In the genomic region with DNA sequence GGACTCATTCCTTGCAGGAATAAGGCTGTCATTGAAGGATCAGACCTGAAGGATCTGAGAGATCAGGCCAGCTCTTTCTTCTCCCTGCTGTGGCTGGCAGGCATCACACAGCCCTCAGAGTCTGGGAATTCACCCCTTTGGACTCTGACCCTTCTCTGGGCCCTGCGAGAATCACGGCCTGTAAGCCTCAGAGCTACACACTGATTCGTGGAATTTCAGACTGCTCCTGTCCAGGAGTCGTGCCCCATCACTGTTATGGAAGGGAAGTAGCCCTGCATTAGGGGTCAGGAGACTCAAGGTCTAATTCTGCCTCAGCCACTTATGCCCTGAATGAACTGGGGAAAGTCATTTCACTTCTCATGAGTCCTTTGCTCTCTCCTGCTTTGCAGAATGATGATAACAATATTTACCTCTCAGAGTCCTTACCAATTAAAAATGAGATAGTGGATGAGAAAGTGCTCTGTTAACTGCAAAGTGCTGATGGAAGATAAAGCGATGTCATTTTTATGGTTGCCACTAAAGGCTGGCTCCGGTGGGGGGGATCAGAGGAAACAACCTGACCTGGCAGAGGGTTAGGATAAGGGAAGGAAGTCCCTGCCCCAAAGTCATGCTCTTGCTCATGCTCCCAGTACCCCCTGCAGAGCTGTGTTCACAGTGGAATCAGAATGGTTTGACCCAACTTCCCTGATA, we compare ENCODE assay signal across 1 cellular context.
TF ChIP-seq lines count a peak whose summit lies in the region.

No MANE protein-coding gene starts in this region.

TF ChIP-seq in HEK293, 187 proteins besides CTCF, POLR2A, EP300 and RAD21 (continued from another document and continues in another):
- TF ChIP-seq, protein P1, sequence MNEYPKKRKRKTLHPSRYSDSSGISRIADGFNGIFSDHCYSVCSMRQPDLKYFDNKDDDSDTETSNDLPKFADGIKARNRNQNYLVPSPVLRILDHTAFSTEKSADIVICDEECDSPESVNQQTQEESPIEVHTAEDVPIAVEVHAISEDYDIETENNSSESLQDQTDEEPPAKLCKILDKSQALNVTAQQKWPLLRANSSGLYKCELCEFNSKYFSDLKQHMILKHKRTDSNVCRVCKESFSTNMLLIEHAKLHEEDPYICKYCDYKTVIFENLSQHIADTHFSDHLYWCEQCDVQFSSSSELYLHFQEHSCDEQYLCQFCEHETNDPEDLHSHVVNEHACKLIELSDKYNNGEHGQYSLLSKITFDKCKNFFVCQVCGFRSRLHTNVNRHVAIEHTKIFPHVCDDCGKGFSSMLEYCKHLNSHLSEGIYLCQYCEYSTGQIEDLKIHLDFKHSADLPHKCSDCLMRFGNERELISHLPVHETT (tag by site-specific recombination; IDR thresholded peaks at IDR 0.05) = no peak
- no peak for TF ChIP-seq ZNF510 (tag by site-specific recombination; IDR thresholded peaks at IDR 0.05; ENCODE audit: insufficient replicate concordance)
- peak; percentile 97 for TF ChIP-seq ZSCAN16 (tag by site-specific recombination; IDR thresholded peaks at IDR 0.05)
- no peak for TF ChIP-seq ZNF549 (tag by site-specific recombination; IDR thresholded peaks at IDR 0.05)
- TF ChIP-seq MEIS1 (CRISPR knock-in tag; IDR thresholded peaks at IDR 0.05; ENCODE audit: borderline replicate concordance) = no peak
- no peak for TF ChIP-seq ZNF777 (tag by site-specific recombination; IDR thresholded peaks at IDR 0.05; ENCODE audit: borderline replicate concordance)
- no peak for TF ChIP-seq ZNF48 (tag by site-specific recombination; IDR thresholded peaks at IDR 0.05)
- TF ChIP-seq MZF1 (tag by site-specific recombination; IDR thresholded peaks at IDR 0.05; ENCODE audit: borderline replicate concordance) = peak; percentile 60; the same call in 1 of the 2 replicates
- TF ChIP-seq ZNF341 (tag by site-specific recombination; IDR thresholded peaks at IDR 0.05; ENCODE audit: low read depth) = no peak
- TF ChIP-seq FEZF1 (tag by site-specific recombination; IDR thresholded peaks at IDR 0.05) = peak; percentile 81
- TF ChIP-seq ZNF140 (tag by site-specific recombination; IDR thresholded peaks at IDR 0.05) = no peak
- no peak for TF ChIP-seq ZNF791 (tag by site-specific recombination; IDR thresholded peaks at IDR 0.05)
- TF ChIP-seq, protein P2, sequence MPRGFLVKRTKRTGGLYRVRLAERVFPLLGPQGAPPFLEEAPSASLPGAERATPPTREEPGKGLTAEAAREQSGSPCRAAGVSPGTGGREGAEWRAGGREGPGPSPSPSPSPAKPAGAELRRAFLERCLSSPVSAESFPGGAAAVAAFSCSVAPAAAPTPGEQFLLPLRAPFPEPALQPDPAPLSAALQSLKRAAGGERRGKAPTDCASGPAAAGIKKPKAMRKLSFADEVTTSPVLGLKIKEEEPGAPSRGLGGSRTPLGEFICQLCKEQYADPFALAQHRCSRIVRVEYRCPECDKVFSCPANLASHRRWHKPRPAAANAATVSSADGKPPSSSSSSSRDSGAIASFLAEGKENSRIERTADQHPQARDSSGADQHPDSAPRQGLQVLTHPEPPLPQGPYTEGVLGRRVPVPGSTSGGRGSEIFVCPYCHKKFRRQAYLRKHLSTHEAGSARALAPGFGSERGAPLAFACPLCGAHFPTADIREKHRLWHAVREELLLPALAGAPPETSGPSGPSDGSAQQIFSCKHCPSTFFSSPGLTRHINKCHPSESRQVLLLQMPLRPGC (tag by site-specific recombination; IDR thresholded peaks at IDR 0.05) = no peak
- no peak for TF ChIP-seq ZNF174 (tag by site-specific recombination; IDR thresholded peaks at IDR 0.05)
- TF ChIP-seq, protein P3, sequence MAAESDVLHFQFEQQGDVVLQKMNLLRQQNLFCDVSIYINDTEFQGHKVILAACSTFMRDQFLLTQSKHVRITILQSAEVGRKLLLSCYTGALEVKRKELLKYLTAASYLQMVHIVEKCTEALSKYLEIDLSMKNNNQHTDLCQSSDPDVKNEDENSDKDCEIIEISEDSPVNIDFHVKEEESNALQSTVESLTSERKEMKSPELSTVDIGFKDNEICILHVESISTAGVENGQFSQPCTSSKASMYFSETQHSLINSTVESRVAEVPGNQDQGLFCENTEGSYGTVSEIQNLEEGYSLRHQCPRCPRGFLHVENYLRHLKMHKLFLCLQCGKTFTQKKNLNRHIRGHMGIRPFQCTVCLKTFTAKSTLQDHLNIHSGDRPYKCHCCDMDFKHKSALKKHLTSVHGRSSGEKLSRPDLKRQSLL (tag by site-specific recombination; IDR thresholded peaks at IDR 0.05) = no peak
- TF ChIP-seq, protein P4, sequence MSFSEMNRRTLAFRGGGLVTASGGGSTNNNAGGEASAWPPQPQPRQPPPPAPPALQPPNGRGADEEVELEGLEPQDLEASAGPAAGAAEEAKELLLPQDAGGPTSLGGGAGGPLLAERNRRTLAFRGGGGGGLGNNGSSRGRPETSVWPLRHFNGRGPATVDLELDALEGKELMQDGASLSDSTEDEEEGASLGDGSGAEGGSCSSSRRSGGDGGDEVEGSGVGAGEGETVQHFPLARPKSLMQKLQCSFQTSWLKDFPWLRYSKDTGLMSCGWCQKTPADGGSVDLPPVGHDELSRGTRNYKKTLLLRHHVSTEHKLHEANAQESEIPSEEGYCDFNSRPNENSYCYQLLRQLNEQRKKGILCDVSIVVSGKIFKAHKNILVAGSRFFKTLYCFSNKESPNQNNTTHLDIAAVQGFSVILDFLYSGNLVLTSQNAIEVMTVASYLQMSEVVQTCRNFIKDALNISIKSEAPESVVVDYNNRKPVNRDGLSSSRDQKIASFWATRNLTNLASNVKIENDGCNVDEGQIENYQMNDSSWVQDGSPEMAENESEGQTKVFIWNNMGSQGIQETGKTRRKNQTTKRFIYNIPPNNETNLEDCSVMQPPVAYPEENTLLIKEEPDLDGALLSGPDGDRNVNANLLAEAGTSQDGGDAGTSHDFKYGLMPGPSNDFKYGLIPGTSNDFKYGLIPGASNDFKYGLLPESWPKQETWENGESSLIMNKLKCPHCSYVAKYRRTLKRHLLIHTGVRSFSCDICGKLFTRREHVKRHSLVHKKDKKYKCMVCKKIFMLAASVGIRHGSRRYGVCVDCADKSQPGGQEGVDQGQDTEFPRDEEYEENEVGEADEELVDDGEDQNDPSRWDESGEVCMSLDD (tag by site-specific recombination; IDR thresholded peaks at IDR 0.05) = no peak
- TF ChIP-seq, protein P5, sequence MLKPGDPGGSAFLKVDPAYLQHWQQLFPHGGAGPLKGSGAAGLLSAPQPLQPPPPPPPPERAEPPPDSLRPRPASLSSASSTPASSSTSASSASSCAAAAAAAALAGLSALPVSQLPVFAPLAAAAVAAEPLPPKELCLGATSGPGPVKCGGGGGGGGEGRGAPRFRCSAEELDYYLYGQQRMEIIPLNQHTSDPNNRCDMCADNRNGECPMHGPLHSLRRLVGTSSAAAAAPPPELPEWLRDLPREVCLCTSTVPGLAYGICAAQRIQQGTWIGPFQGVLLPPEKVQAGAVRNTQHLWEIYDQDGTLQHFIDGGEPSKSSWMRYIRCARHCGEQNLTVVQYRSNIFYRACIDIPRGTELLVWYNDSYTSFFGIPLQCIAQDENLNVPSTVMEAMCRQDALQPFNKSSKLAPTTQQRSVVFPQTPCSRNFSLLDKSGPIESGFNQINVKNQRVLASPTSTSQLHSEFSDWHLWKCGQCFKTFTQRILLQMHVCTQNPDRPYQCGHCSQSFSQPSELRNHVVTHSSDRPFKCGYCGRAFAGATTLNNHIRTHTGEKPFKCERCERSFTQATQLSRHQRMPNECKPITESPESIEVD (tag by site-specific recombination; IDR thresholded peaks at IDR 0.05) = peak; percentile 38; the same call in 1 of the 2 replicates
- TF ChIP-seq ZNF768 (tag by site-specific recombination; IDR thresholded peaks at IDR 0.05) = no peak
- TF ChIP-seq RBAK (tag by site-specific recombination; IDR thresholded peaks at IDR 0.05) = no peak
- no peak for TF ChIP-seq SP7 (tag by site-specific recombination; IDR thresholded peaks at IDR 0.05)
- no peak for TF ChIP-seq ZNF654 (tag by site-specific recombination; IDR thresholded peaks at IDR 0.05; ENCODE audit: low read depth)
- TF ChIP-seq ZNF776 (tag by site-specific recombination; IDR thresholded peaks at IDR 0.05; ENCODE audit: borderline replicate concordance) = no peak
- TF ChIP-seq ZXDB (tag by site-specific recombination; IDR thresholded peaks at IDR 0.05) = peak; percentile 60
- 0 out of 2 replicates have a peak, but pooled peaks have one; percentile 37 for TF ChIP-seq WT1 (tag by site-specific recombination; IDR thresholded peaks at IDR 0.05)
- no peak for TF ChIP-seq ZNF324 (tag by site-specific recombination; IDR thresholded peaks at IDR 0.05)
- no peak for TF ChIP-seq ZNF785 (tag by site-specific recombination; IDR thresholded peaks at IDR 0.05)
- TF ChIP-seq GLIS1 (tag by site-specific recombination; IDR thresholded peaks at IDR 0.05) = peak; percentile 99
- no peak for TF ChIP-seq ZNF747 (tag by site-specific recombination; IDR thresholded peaks at IDR 0.05)
- TF ChIP-seq GFI1B (tag by site-specific recombination; IDR thresholded peaks at IDR 0.05) = no peak
- peak; percentile 64; the same call in 1 of the 2 replicates for TF ChIP-seq ZNF600 (tag by site-specific recombination; IDR thresholded peaks at IDR 0.05)
- TF ChIP-seq ZNF138 (tag by site-specific recombination; IDR thresholded peaks at IDR 0.05; ENCODE audit: borderline replicate concordance) = no peak
- no peak for TF ChIP-seq ZNF514 (tag by site-specific recombination; IDR thresholded peaks at IDR 0.05)
- peak; percentile 80; the same call in 1 of the 2 replicates for TF ChIP-seq OSR2 (tag by site-specific recombination; IDR thresholded peaks at IDR 0.05)
- no peak for TF ChIP-seq ZNF274 (IDR thresholded peaks at IDR 0.05; ENCODE audit: low read length)
- no peak for TF ChIP-seq ZNF274 (tag by site-specific recombination; IDR thresholded peaks at IDR 0.05; ENCODE audit: borderline replicate concordance)
- no peak for TF ChIP-seq HOXD13 (CRISPR knock-in tag; IDR thresholded peaks at IDR 0.05; ENCODE audit: borderline replicate concordance)
- no peak for TF ChIP-seq ZBTB7A (tag by site-specific recombination; IDR thresholded peaks at IDR 0.05; ENCODE audit: low read depth)
- no peak for TF ChIP-seq ZNF677 (tag by site-specific recombination; IDR thresholded peaks at IDR 0.05)
- TF ChIP-seq ZNF239 (tag by site-specific recombination; IDR thresholded peaks at IDR 0.05) = no peak
- TF ChIP-seq, protein P6, sequence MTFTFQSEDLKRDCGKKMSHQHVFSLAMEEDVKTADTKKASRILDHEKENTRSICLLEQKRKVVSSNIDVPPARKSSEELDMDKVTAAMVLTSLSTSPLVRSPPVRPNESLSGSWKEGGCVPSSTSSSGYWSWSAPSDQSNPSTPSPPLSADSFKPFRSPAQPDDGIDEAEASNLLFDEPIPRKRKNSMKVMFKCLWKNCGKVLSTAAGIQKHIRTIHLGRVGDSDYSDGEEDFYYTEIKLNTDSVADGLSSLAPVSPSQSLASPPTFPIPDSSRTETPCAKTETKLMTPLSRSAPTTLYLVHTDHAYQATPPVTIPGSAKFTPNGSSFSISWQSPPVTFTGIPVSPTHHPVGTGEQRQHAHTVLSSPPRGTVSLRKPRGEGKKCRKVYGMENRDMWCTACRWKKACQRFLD (tag by site-specific recombination; IDR thresholded peaks at IDR 0.05) = no peak
- no peak for TF ChIP-seq ZNF670 (tag by site-specific recombination; IDR thresholded peaks at IDR 0.05; ENCODE audit: low read depth)
- TF ChIP-seq, protein P7, sequence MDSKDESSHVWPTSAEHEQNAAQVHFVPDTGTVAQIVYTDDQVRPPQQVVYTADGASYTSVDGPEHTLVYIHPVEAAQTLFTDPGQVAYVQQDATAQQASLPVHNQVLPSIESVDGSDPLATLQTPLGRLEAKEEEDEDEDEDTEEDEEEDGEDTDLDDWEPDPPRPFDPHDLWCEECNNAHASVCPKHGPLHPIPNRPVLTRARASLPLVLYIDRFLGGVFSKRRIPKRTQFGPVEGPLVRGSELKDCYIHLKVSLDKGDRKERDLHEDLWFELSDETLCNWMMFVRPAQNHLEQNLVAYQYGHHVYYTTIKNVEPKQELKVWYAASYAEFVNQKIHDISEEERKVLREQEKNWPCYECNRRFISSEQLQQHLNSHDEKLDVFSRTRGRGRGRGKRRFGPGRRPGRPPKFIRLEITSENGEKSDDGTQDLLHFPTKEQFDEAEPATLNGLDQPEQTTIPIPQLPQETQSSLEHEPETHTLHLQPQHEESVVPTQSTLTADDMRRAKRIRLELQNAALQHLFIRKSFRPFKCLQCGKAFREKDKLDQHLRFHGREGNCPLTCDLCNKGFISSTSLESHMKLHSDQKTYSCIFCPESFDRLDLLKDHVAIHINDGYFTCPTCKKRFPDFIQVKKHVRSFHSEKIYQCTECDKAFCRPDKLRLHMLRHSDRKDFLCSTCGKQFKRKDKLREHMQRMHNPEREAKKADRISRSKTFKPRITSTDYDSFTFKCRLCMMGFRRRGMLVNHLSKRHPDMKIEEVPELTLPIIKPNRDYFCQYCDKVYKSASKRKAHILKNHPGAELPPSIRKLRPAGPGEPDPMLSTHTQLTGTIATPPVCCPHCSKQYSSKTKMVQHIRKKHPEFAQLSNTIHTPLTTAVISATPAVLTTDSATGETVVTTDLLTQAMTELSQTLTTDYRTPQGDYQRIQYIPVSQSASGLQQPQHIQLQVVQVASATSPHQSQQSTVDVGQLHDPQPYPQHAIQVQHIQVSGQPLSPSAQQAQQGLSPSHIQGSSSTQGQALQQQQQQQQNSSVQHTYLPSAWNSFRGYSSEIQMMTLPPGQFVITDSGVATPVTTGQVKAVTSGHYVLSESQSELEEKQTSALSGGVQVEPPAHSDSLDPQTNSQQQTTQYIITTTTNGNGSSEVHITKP (tag by site-specific recombination; IDR thresholded peaks at IDR 0.05) = peak; percentile 92
- TF ChIP-seq, protein P8, sequence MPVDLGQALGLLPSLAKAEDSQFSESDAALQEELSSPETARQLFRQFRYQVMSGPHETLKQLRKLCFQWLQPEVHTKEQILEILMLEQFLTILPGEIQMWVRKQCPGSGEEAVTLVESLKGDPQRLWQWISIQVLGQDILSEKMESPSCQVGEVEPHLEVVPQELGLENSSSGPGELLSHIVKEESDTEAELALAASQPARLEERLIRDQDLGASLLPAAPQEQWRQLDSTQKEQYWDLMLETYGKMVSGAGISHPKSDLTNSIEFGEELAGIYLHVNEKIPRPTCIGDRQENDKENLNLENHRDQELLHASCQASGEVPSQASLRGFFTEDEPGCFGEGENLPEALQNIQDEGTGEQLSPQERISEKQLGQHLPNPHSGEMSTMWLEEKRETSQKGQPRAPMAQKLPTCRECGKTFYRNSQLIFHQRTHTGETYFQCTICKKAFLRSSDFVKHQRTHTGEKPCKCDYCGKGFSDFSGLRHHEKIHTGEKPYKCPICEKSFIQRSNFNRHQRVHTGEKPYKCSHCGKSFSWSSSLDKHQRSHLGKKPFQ (tag by site-specific recombination; IDR thresholded peaks at IDR 0.05) = peak; percentile 64; the same call in 1 of the 2 replicates
- TF ChIP-seq SETDB1 (IDR thresholded peaks at IDR 0.05; ENCODE audit: insufficient read length, low read length) = no peak
- TF ChIP-seq ZNF366 (tag by site-specific recombination; conservative IDR thresholded peaks at IDR 0.05) = no peak
- TF ChIP-seq ZNF843 (tag by site-specific recombination; IDR thresholded peaks at IDR 0.05) = peak; percentile 76
- TF ChIP-seq ZNF521 (tag by site-specific recombination; IDR thresholded peaks at IDR 0.05) = no peak
- no peak for TF ChIP-seq SP3 (tag by site-specific recombination; IDR thresholded peaks at IDR 0.05)
- TF ChIP-seq ZSCAN23 (tag by site-specific recombination; IDR thresholded peaks at IDR 0.05) = no peak
